ENCODE assay signal across 16 cellular contexts in the genomic region with DNA sequence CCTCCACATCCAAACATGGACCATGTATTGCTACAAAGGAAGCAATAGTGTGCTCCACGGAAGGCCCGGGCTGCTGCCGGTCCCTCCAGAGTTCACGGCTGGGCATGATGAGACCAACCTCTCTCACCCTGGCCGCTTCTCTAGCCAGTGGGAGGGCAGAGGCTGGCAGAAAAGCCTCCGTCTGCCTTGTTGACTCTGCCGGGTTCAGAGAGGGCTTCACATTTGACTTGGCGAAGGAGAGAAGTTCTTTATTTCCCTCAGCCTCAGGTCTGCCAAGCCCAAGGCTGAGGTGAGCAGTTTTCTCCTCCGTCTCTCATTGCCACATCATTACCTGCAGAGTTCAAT.
DNase-seq lines count a peak whose midpoint lies in the region; ATAC-seq, FAIRE-seq and TF ChIP-seq lines count a peak whose summit lies in the region.
"Had no signal": no experiment of that assay in that cellular context is flagged by ENCODE, and none has a peak within 500 bp of the region (broad histone marks: within the 10 kb centered on the region; RNA-seq: fewer than 3 reads in every experiment).

No MANE protein-coding gene starts in this region.

- H3K27me3 ChIP-seq in keratinocyte (ENCODE audit: control insufficient read depth, extremely low read depth, insufficient read depth, low read length), result no peaks in the 10 kb centered on the region
- H3K27me3 ChIP-seq in trophoblast cell (ENCODE audit: insufficient read depth, low read length), result no peaks in the 10 kb centered on the region

- H2AFZ ChIP-seq in keratinocyte (ENCODE audit: control insufficient read depth, low read length) (peak overlapping the region; percentile 57), trophoblast cell (ENCODE audit: insufficient read depth, low read length, poor library complexity) (peak overlapping the region; percentile 46)

- H3K9me1 ChIP-seq in keratinocyte (ENCODE audit: control insufficient read depth, extremely low read depth, insufficient read depth, low read length), result no peaks in the 10 kb centered on the region

- H3K9ac ChIP-seq in keratinocyte (ENCODE audit: control insufficient read depth, extremely low read depth, insufficient read depth, low read length) (peak overlapping the region; percentile 53), trophoblast cell (ENCODE audit: low read length) (no peak overlapping the region)

- H3K79me2 ChIP-seq in keratinocyte (ENCODE audit: control insufficient read depth, insufficient read depth, low read length) (no peaks in the 10 kb centered on the region), trophoblast cell (ENCODE audit: control insufficient read depth, insufficient read depth, low read length, poor library complexity) (peaks cover 7% of the 10 kb centered on the region)

- ATAC-seq in T-helper 17 cell, result no peak
- ATAC-seq: activated CD8-positive, alpha-beta T cell treated with anti-CD3 and anti-CD28 coated beads for 36 hours; stimulated activated naive CD8-positive, alpha-beta T cell treated with anti-CD3 and anti-CD28 coated beads, Interleukin-15, Interleukin-2, amounts not matched to agents 100 U/mL and 50 U/mL, for 24 hours had no signal

- peak overlapping the region; percentile 68 for H3K4me2 ChIP-seq in keratinocyte (ENCODE audit: control insufficient read depth, extremely low read depth, insufficient read depth, low read depth, low read length)
- H3K4me2 ChIP-seq in trophoblast cell (ENCODE audit: low read length), result peak overlapping the region; percentile 17

- dilution Hi-C loops in keratinocyte (cut with MboI; ENCODE audit: extremely low pct_ligation_motif_present, low sequenced_read_pairs), result no loop called here

- H2AK5ac ChIP-seq in trophoblast cell (ENCODE audit: low read length), result peak overlapping the region; percentile 73

- peak; percentile 78 for FAIRE-seq in keratinocyte (lab: Jason Lieb, UNC)
- FAIRE-seq: colon had no signal

- no CpG with 5 or more reads among the region's 9 CpGs for WGBS in trophoblast cell (ENCODE audit: extremely low coverage, insufficient coverage, insufficient read length)
- WGBS in urinary bladder, result 94% methylated on average over 9 of the region's 9 CpGs

- no peaks in the 10 kb centered on the region for H4K20me1 ChIP-seq in keratinocyte (ENCODE audit: control insufficient read depth, extremely low read depth, insufficient read depth, low read length)

- peak overlapping the region; percentile 78 for H2BK5ac ChIP-seq in trophoblast cell (ENCODE audit: low read depth, low read length, poor library complexity)

- H3K23ac ChIP-seq in trophoblast cell (ENCODE audit: low read length), result no peak overlapping the region

- H3K4me3 ChIP-seq in keratinocyte (ENCODE audit: control insufficient read depth in 2 of 3, extremely low read depth in 1 of 3, insufficient read depth in 2 of 3, low read depth in 1 of 3, low read length in 3 of 3), result peak overlapping the region in 1 of 3 experiments; percentile 1
- no peak overlapping the region for H3K4me3 ChIP-seq in trophoblast cell (ENCODE audit: low read depth, low read length)
- H3K4me3 ChIP-seq in urinary bladder (ENCODE audit: low read depth, low read length), result no peak overlapping the region

- peak overlapping the region; percentile 96 for H4K91ac ChIP-seq in trophoblast cell (ENCODE audit: low read depth, low read length)

- H3K27ac ChIP-seq in keratinocyte (ENCODE audit: control insufficient read depth, insufficient read depth, low read length) (peak overlapping the region; percentile 65), trophoblast cell (ENCODE audit: low read depth, low read length) (peak overlapping the region; percentile 76), urinary bladder (ENCODE audit: low read depth) (peak overlapping the region; percentile 88)
- H3K27ac ChIP-seq: 22Rv1 had no signal

- peaks cover 39% of the 10 kb centered on the region for H3K4me1 ChIP-seq in keratinocyte (ENCODE audit: control insufficient read depth, extremely low read depth, insufficient read depth, low read length)
- peaks cover 30 to 45% of the 10 kb centered on the region in 2 experiments for H3K4me1 ChIP-seq in trophoblast cell (ENCODE audit: control insufficient read depth in 1 of 2, insufficient read depth in 2 of 2, low read length in 2 of 2)
- H3K4me1 ChIP-seq in urinary bladder (ENCODE audit: insufficient read depth), result peaks cover 1% of the 10 kb centered on the region

- peak; percentile 67 for DNase-seq in DMS79 treated with DMSO at 0.1 percent for 48 hours (lab: John Stamatoyannopoulos, UW)
- no peak for DNase-seq in DMS79 (lab: John Stamatoyannopoulos, UW)
- DNase-seq in keratinocyte (ENCODE audit: low read depth, low spot score), result no peak
- no peak for DNase-seq in trophoblast cell
- no peak for DNase-seq in T-helper 17 cell
- no peak for DNase-seq in cerebellar nuclear complex (lab: John Stamatoyannopoulos, UW)
- no peak for DNase-seq in COR-L47 (lab: John Stamatoyannopoulos, UW)
- DNase-seq: activated CD8-positive, alpha-beta T cell treated with anti-CD3 and anti-CD28 coated beads for 36 hours; activated naive CD4-positive, alpha-beta T cell treated with anti-CD3 and anti-CD28 coated beads, Interleukin-2, amount 50 U/mL, for 16 hours; islet precursor cell; OCI-M1; stimulated activated CD4-positive, alpha-beta T cell treated with anti-CD3 and anti-CD28 coated beads, Interleukin-4, amount 100 ng/mL, for 1 hour; stimulated activated naive CD8-positive, alpha-beta T cell treated with anti-CD3 and anti-CD28 coated beads, Interleukin-15, Interleukin-2, amounts not matched to agents 100 U/mL and 50 U/mL, for 24 hours had no signal

- peak overlapping the region; percentile 87 for H3K18ac ChIP-seq in trophoblast cell (ENCODE audit: low read length)

- H3K36me3 ChIP-seq in keratinocyte (ENCODE audit: control insufficient read depth in 2 of 2, extremely low read depth in 1 of 2, insufficient read depth in 2 of 2, low read length in 2 of 2) (peaks cover 0 to 2% of the 10 kb centered on the region in 2 experiments), trophoblast cell (ENCODE audit: control insufficient read depth in 1 of 2, insufficient read depth in 2 of 2, low read length in 2 of 2) (no peaks in the 10 kb centered on the region), urinary bladder (ENCODE audit: insufficient read depth) (no peaks in the 10 kb centered on the region)

- peak overlapping the region; percentile 71 for H3K14ac ChIP-seq in trophoblast cell (ENCODE audit: low read length)

- H3K36me3 Mint-ChIP-seq in T-helper 17 cell (ENCODE audit: low read depth), result no peaks in the 10 kb centered on the region

- H3K4ac ChIP-seq in trophoblast cell (ENCODE audit: low read depth, low read length), result peak overlapping the region; percentile 53

- no peak overlapping the region for H3K27ac Mint-ChIP-seq in T-helper 17 cell
- H3K27ac Mint-ChIP-seq: activated CD8-positive, alpha-beta T cell treated with anti-CD3 and anti-CD28 coated beads for 36 hours had no signal

- H3K79me1 ChIP-seq in trophoblast cell (ENCODE audit: low read length), result peaks cover 43% of the 10 kb centered on the region

- peak overlapping the region; percentile 59 for H4K8ac ChIP-seq in trophoblast cell (ENCODE audit: low read depth, low read length)

- TF ChIP-seq CTCF in keratinocyte (optimal IDR thresholded peaks at IDR 0.05 in 1 of 3, IDR thresholded peaks at IDR 0.05 in 1 of 3, conservative IDR thresholded peaks at IDR 0.05 in 1 of 3; ENCODE audit: extremely low read depth in 1 of 3, insufficient read depth in 2 of 3, low read length in 3 of 3), result no peak

- no peak overlapping the region for H3K4me3 Mint-ChIP-seq in T-helper 17 cell
- H3K4me3 Mint-ChIP-seq: activated CD8-positive, alpha-beta T cell treated with anti-CD3 and anti-CD28 coated beads for 36 hours had no signal

- H3K4me1 Mint-ChIP-seq in T-helper 17 cell, result peaks cover 23% of the 10 kb centered on the region

- H3K9me3 ChIP-seq in keratinocyte (ENCODE audit: control insufficient read depth, low read depth, low read length), result no peaks in the 10 kb centered on the region
- no peaks in the 10 kb centered on the region for H3K9me3 ChIP-seq in trophoblast cell (ENCODE audit: insufficient read depth, low read depth, low read length)
- H3K9me3 ChIP-seq in T-helper 17 cell (ENCODE audit: control insufficient read depth, low read length, poor library complexity, severe bottlenecking), result no peaks in the 10 kb centered on the region

- H2BK12ac ChIP-seq in trophoblast cell (ENCODE audit: low read length), result peak overlapping the region; percentile 91

- H3K27me3 Mint-ChIP-seq in T-helper 17 cell, result no peaks in the 10 kb centered on the region
- H3K27me3 Mint-ChIP-seq: activated CD8-positive, alpha-beta T cell treated with anti-CD3 and anti-CD28 coated beads for 36 hours had no signal

- H2BK120ac ChIP-seq in trophoblast cell (ENCODE audit: insufficient read depth, low read length, poor library complexity), result peak overlapping the region; percentile 93

- H4K12ac ChIP-seq in trophoblast cell (ENCODE audit: low read depth, low read length), result no peak overlapping the region
